ENCODE assay signal across 8 cellular contexts in the genomic region with DNA sequence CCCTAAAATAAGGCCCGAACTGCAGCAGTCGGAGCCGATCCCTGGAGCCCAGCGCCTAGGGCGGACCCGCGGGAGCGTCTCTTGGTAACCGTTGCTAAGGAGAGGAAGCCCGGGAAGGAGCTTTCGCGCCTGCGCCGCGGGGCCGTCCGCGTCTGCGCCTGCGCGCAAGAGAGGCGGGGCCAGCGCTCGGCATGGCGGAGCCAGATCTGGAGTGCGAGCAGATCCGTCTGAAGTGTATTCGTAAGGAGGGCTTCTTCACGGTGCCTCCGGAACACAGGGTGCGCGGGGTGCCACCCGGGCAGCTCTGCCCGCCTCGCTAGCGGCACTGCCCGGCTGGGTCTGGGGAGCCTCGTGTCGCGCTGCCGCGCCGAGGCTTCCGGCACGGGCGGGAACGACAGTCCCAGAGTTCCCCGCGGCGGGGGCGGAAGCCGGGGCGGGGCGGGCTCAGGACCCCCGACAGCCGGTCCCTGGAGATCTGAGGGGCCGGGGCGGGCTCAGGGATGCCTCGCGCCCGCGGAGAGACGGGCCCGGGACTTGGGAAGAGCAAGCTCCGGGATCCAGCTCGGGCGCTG. TPM values are rescaled to one million over a fixed set of nuclear protein-coding genes. Genes with fewer than 3 reads are reported as not detected.
DNase-seq lines count a peak whose midpoint lies in the region; ATAC-seq lines count a peak whose summit lies in the region.

A gene with protein sequence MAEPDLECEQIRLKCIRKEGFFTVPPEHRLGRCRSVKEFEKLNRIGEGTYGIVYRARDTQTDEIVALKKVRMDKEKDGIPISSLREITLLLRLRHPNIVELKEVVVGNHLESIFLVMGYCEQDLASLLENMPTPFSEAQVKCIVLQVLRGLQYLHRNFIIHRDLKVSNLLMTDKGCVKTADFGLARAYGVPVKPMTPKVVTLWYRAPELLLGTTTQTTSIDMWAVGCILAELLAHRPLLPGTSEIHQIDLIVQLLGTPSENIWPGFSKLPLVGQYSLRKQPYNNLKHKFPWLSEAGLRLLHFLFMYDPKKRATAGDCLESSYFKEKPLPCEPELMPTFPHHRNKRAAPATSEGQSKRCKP (plus strand): TSS at position 170 of the 572 bp plus-strand sequence. CDS start 22 bp downstream, at position 192.

- in situ Hi-C loops in Caki2 (cut with HindIII; ENCODE audit: low pct_unique_long_range_greater_than_20kb, low sequenced_read_pairs) = no loop called here

- peak within 1 kb of the TSS; percentile 71 for H3K4me3 ChIP-seq in HUES48 (ENCODE audit: low read depth, low read length)

- ATAC-seq in GM21381 (IDR thresholded peaks at IDR 0.05; ENCODE audit: unreplicated experiment) = peak; percentile 80

- DNase-seq in Caki2 (ENCODE audit: low read depth) (peak; percentile 86), OCI-M1 (lab: John Stamatoyannopoulos, UW) (peak; percentile 97), activated T-cell treated with anti-CD3 and anti-CD28 coated beads for 48 hours (ENCODE audit: low read depth) (peak; percentile 93), epithelial cell of prostate (ENCODE audit: low read depth, low spot score) (no peak), mucosa of gallbladder (ENCODE audit: low spot score) (peak; percentile 94)
- peak; percentile 72 to 80 for DNase-seq in stimulated activated CD8-positive, alpha-beta memory T cell treated with anti-CD3 and anti-CD28 coated beads, Interleukin-4, amount 100 ng/mL, for 4 hours (ENCODE audit: low read depth in 2 of 2, low spot score in 1 of 2)

- peak within 1 kb of the TSS; percentile 68 for H3K9ac ChIP-seq in HUES48 (ENCODE audit: low read depth, low read length)

- H3K27me3 ChIP-seq in HUES48 (ENCODE audit: control insufficient read depth, insufficient read depth, low read length) = no peaks in the 10 kb centered on the region

- no peaks in the 10 kb centered on the region; the same call in 1 of the 2 replicates for H3K4me1 ChIP-seq in HUES48 (ENCODE audit: control insufficient read depth, insufficient read depth, low read length)

- peaks cover 24% of the 10 kb centered on the region for H3K9me3 ChIP-seq in HUES48 (ENCODE audit: control insufficient read depth, insufficient read depth, low read length)

- H3K36me3 ChIP-seq in HUES48 (ENCODE audit: control insufficient read depth, insufficient read depth, low read length) = peaks cover 24% of the 10 kb centered on the region

- H3K27ac ChIP-seq in HUES48 (ENCODE audit: low read depth, low read length) = peak within 1 kb of the TSS; percentile 94
- H3K27ac ChIP-seq in epithelial cell of prostate = peak within 1 kb of the TSS; percentile 82

RNA-seq across cellular contexts. Expression of the gene that starts here (rescaled TPM):
- total RNA-seq in Caki2 (2014; rRNA removed; shearing (Covaris generic); ENCODE audit: low replicate concordance) = 48.7 and 65.2 TPM in 2 replicates
- 168 TPM for total RNA-seq in mucosa of gallbladder
